ENCODE assay signal across 10 cellular contexts in the genomic region with DNA sequence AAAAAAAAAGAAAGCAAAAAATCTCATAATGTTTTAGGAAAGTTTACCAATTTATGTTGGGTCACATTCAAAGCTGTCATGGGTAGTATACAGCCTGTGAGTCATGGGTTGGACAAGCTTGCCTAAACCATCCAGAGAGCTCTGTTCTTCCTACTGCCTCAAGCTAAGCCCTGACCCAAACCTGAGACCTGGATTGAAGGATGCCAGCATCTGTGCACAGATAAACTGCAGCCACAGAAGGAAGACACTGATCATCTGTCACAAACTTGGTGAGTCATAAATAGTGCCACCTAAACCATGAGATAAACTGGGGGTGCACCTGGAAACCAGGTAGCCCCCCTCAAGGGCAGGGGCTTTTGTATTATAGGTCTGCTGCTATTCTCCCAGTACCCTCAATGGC. TPM values are rescaled to one million over a fixed set of nuclear protein-coding genes. Genes with fewer than 3 reads are reported as not detected.
DNase-seq lines count a peak whose midpoint lies in the region; ATAC-seq and TF ChIP-seq lines count a peak whose summit lies in the region.
"Had no signal": no experiment of that assay in that cellular context is flagged by ENCODE, and none has a peak within 500 bp of the region (broad histone marks: within the 10 kb centered on the region; RNA-seq: fewer than 3 reads in every experiment).

No MANE protein-coding gene starts in this region.

- no peak for TF ChIP-seq CTCF in GM23338 (conservative IDR thresholded peaks at IDR 0.05; ENCODE audit: low read depth in 2 of 2)

- H3K9me3 Mint-ChIP-seq in CD4-positive, alpha-beta memory T cell = peaks cover 0 to 6% (median 0%) of the 10 kb centered on the region in 8 donors
- no peaks in the 10 kb centered on the region for H3K9me3 Mint-ChIP-seq in activated naive CD8-positive, alpha-beta T cell (ENCODE audit: low read depth)
- H3K9me3 Mint-ChIP-seq in GM23338 = no peaks in the 10 kb centered on the region
- H3K9me3 Mint-ChIP-seq: nephron had no signal

- POLR2A ChIA-PET in CD4-positive, alpha-beta memory T cell (lab: Charles Lee; ENCODE audit: partially characterized antibody) = interaction anchor here (1.0 to 5.6 kb wide), 8 partner anchors 10 to 30 kb away, joined by 4 to 27 read pairs (median 9); a partner anchor contains a TSS

- no peak overlapping the region for H3K4me2 ChIP-seq in GM23338

- no peaks in the 10 kb centered on the region for H3K36me3 ChIP-seq in CD4-positive, alpha-beta memory T cell (ENCODE audit: insufficient read depth, low read length)
- H3K36me3 ChIP-seq in KOPT-K1 (ENCODE audit: insufficient read depth, low read length) = no peaks in the 10 kb centered on the region
- H3K36me3 ChIP-seq in GM23338 (ENCODE audit: insufficient read depth) = no peaks in the 10 kb centered on the region

- peaks cover 0 to 3% of the 10 kb centered on the region in 2 donors for H3K36me3 Mint-ChIP-seq in CD4-positive, alpha-beta memory T cell
- H3K36me3 Mint-ChIP-seq in activated naive CD8-positive, alpha-beta T cell = no peaks in the 10 kb centered on the region
- no peaks in the 10 kb centered on the region for H3K36me3 Mint-ChIP-seq in GM23338 (ENCODE audit: low read depth)

- peak overlapping the region in 7 of 8 donors; percentile 7 to 72 (median 46) for H3K4me3 Mint-ChIP-seq in CD4-positive, alpha-beta memory T cell
- H3K4me3 Mint-ChIP-seq in activated naive CD8-positive, alpha-beta T cell = peak overlapping the region; percentile 47
- no peak overlapping the region for H3K4me3 Mint-ChIP-seq in GM23338
- H3K4me3 Mint-ChIP-seq: nephron had no signal

- peaks cover 69% of the 10 kb centered on the region for H3K4me1 ChIP-seq in CD4-positive, alpha-beta memory T cell (ENCODE audit: insufficient read depth, low read length)
- H3K4me1 ChIP-seq in GM23338 (ENCODE audit: insufficient read depth) = no peaks in the 10 kb centered on the region

- H3K27ac Mint-ChIP-seq in CD4-positive, alpha-beta memory T cell = peak overlapping the region; percentile 81 to 95 (median 88)
- peak overlapping the region; percentile 70 for H3K27ac Mint-ChIP-seq in activated naive CD8-positive, alpha-beta T cell
- no peak overlapping the region for H3K27ac Mint-ChIP-seq in GM23338
- H3K27ac Mint-ChIP-seq: nephron had no signal

- H3K9me3 ChIP-seq in CD4-positive, alpha-beta memory T cell (ENCODE audit: control insufficient read depth in 1 of 2, low read length in 2 of 2) = no peaks in the 10 kb centered on the region
- H3K9me3 ChIP-seq in KOPT-K1 (ENCODE audit: insufficient read depth, low read length, poor library complexity, severe bottlenecking) = no peaks in the 10 kb centered on the region
- H3K9me3 ChIP-seq: body of pancreas had no signal

- DNase-seq in CD4-positive, alpha-beta memory T cell = peak in 1 of 5 donors; percentile 55
- DNase-seq in myocyte (ENCODE audit: low read depth) (peak; percentile 19), SKM-1 treated with dmso at 0.1 percent for 144 hours (lab: John Stamatoyannopoulos, UW; ENCODE audit: unreplicated experiment) (no peak), ureter (ENCODE audit: low spot score) (no peak), GM23338 (ENCODE audit: low spot score) (no peak)
- DNase-seq: body of pancreas had no signal

- H3K27me3 ChIP-seq in CD4-positive, alpha-beta memory T cell (ENCODE audit: insufficient read depth, low read length) = no peaks in the 10 kb centered on the region
- no peaks in the 10 kb centered on the region for H3K27me3 ChIP-seq in GM23338 (ENCODE audit: insufficient read depth)
- H3K27me3 ChIP-seq: body of pancreas had no signal

- no peak overlapping the region for H3K4me3 ChIP-seq in CD4-positive, alpha-beta memory T cell (ENCODE audit: low read length in 2 of 2)
- no peak overlapping the region for H3K4me3 ChIP-seq in GM23338
- H3K4me3 ChIP-seq: body of pancreas had no signal

- H3K27ac ChIP-seq in CD4-positive, alpha-beta memory T cell (ENCODE audit: low read depth, low read length) = no peak overlapping the region
- H3K27ac ChIP-seq in KOPT-K1 (ENCODE audit: low read depth, low read length, poor library complexity, severe bottlenecking) = peak overlapping the region; percentile 93
- no peak overlapping the region for H3K27ac ChIP-seq in GM23338 (ENCODE audit: low read depth)

- H4K20me1 ChIP-seq in GM23338 (replicated peaks; ENCODE audit: insufficient read depth) = no peaks in the 10 kb centered on the region

- no peaks in the 10 kb centered on the region for H3K9me2 ChIP-seq in GM23338 (ENCODE audit: insufficient read depth)

- peaks cover 53 to 85% (median 69%) of the 10 kb centered on the region in 4 donors for H3K4me1 Mint-ChIP-seq in CD4-positive, alpha-beta memory T cell
- peaks cover 65% of the 10 kb centered on the region for H3K4me1 Mint-ChIP-seq in activated naive CD8-positive, alpha-beta T cell (ENCODE audit: low read depth)
- no peaks in the 10 kb centered on the region for H3K4me1 Mint-ChIP-seq in GM23338
- H3K4me1 Mint-ChIP-seq: nephron had no signal

- intact Hi-C loops in CD4-positive, alpha-beta memory T cell (cut with micrococcal nuclease) = loop anchor here (5.0 kb wide), 1 partner anchor 88 kb away; no protein-coding TSS in a partner anchor

- H3K79me2 ChIP-seq in GM23338 (replicated peaks; ENCODE audit: insufficient read depth) = no peaks in the 10 kb centered on the region

- no peaks in the 10 kb centered on the region for H3K27me3 Mint-ChIP-seq in CD4-positive, alpha-beta memory T cell
- H3K27me3 Mint-ChIP-seq in activated naive CD8-positive, alpha-beta T cell = no peaks in the 10 kb centered on the region
- no peaks in the 10 kb centered on the region for H3K27me3 Mint-ChIP-seq in GM23338 (ENCODE audit: insufficient read depth, low read depth, poor library complexity)

- CTCF ChIA-PET in CD4-positive, alpha-beta memory T cell (lab: Charles Lee; ENCODE audit: partially characterized antibody) = interaction anchor here (0.7 to 3.7 kb wide), 12 partner anchors 10 to 46 kb away, joined by 3 to 17 read pairs (median 6); a partner anchor contains a TSS

- ATAC-seq in GM23338 = no peak

- no peak overlapping the region for H2AFZ ChIP-seq in GM23338

- H3F3A ChIP-seq in GM23338 (replicated peaks; ENCODE audit: low read depth) = no peaks in the 10 kb centered on the region

TF ChIP-seq in GM23338, 12 proteins besides CTCF, POLR2A, EP300 and RAD21:
- TF ChIP-seq, protein P1, sequence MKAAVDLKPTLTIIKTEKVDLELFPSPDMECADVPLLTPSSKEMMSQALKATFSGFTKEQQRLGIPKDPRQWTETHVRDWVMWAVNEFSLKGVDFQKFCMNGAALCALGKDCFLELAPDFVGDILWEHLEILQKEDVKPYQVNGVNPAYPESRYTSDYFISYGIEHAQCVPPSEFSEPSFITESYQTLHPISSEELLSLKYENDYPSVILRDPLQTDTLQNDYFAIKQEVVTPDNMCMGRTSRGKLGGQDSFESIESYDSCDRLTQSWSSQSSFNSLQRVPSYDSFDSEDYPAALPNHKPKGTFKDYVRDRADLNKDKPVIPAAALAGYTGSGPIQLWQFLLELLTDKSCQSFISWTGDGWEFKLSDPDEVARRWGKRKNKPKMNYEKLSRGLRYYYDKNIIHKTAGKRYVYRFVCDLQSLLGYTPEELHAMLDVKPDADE (IDR thresholded peaks at IDR 0.05) = no peak
- TF ChIP-seq NANOG (IDR thresholded peaks at IDR 0.05; ENCODE audit: borderline replicate concordance) = no peak
- no peak for TF ChIP-seq ZNF114 (CRISPR knock-in tag; IDR thresholded peaks at IDR 0.05)
- TF ChIP-seq, protein P2, sequence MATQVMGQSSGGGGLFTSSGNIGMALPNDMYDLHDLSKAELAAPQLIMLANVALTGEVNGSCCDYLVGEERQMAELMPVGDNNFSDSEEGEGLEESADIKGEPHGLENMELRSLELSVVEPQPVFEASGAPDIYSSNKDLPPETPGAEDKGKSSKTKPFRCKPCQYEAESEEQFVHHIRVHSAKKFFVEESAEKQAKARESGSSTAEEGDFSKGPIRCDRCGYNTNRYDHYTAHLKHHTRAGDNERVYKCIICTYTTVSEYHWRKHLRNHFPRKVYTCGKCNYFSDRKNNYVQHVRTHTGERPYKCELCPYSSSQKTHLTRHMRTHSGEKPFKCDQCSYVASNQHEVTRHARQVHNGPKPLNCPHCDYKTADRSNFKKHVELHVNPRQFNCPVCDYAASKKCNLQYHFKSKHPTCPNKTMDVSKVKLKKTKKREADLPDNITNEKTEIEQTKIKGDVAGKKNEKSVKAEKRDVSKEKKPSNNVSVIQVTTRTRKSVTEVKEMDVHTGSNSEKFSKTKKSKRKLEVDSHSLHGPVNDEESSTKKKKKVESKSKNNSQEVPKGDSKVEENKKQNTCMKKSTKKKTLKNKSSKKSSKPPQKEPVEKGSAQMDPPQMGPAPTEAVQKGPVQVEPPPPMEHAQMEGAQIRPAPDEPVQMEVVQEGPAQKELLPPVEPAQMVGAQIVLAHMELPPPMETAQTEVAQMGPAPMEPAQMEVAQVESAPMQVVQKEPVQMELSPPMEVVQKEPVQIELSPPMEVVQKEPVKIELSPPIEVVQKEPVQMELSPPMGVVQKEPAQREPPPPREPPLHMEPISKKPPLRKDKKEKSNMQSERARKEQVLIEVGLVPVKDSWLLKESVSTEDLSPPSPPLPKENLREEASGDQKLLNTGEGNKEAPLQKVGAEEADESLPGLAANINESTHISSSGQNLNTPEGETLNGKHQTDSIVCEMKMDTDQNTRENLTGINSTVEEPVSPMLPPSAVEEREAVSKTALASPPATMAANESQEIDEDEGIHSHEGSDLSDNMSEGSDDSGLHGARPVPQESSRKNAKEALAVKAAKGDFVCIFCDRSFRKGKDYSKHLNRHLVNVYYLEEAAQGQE (IDR thresholded peaks at IDR 0.05; ENCODE audit: unreplicated experiment) = no peak
- no peak for TF ChIP-seq STAT1 (IDR thresholded peaks at IDR 0.05; ENCODE audit: unreplicated experiment)

RNA-seq across cellular contexts. Expression of a gene that starts 31.0 kb away (rescaled TPM):
- not detected for total RNA-seq in CD4-positive, alpha-beta memory T cell
- polyA plus RNA-seq in CD4-positive, alpha-beta memory T cell = under 1 TPM in 1 of 2 donors, not detected in 1; 0.77 TPM
- total RNA-seq in myocyte (not detected in 2 replicates), ureter (not detected)
- polyA plus RNA-seq in myocyte (2012) = not detected
- not detected in 2 replicates for total RNA-seq in GM23338 (2014; rRNA removed; shearing (Covaris generic))
- polyA plus RNA-seq in GM23338 (2016; fragmentation: Nextera tagmentation; extraction: Ambion mirVana) = not detected in 2 replicates
- total RNA-seq: body of pancreas had no signal

RNA-seq across cellular contexts. Expression of a gene that starts 44.1 kb away (rescaled TPM):
- not detected for total RNA-seq in CD4-positive, alpha-beta memory T cell
- polyA plus RNA-seq in CD4-positive, alpha-beta memory T cell = not detected
- not detected in 2 replicates for total RNA-seq in myocyte
- polyA plus RNA-seq in myocyte (2012) = not detected
- total RNA-seq in ureter = not detected
- not detected in 2 replicates for total RNA-seq in GM23338 (2014; rRNA removed; shearing (Covaris generic))
- polyA plus RNA-seq in GM23338 (2016; fragmentation: Nextera tagmentation; extraction: Ambion mirVana) = not detected in 2 replicates
- total RNA-seq: body of pancreas, epithelial cell of proximal tubule had no signal
